Comparison of ENCODE assay signal across 17 cellular contexts in genomic region chr7:33686001-33686591, GRCh38.
DNase-seq lines count a peak whose midpoint lies in the region; ATAC-seq, FAIRE-seq and TF ChIP-seq lines count a peak whose summit lies in the region.
"Had no signal": no experiment of that assay in that cellular context is flagged by ENCODE, and none has a peak within 500 bp of the region (broad histone marks: within the 10 kb centered on the region; RNA-seq: fewer than 3 reads in every experiment).

No MANE protein-coding gene starts in this region.

- peaks cover 6% of the 10 kb centered on the region for H3K9me3 Mint-ChIP-seq in nephron

- H3K4me3 Mint-ChIP-seq in nephron: no peak overlapping the region
- H3K4me3 Mint-ChIP-seq: activated naive CD4-positive, alpha-beta T cell treated with anti-CD3 and anti-CD28 coated beads, Interleukin-2, amount 10 ng/mL, durations not matched to agents 7 days and 5 days; natural killer cell treated with Interleukin-12 subunit alpha and Interleukin-12 subunit beta and Interleukin-15 and Interleukin-18, amount 100 ng/mL, for 72 hours had no signal

- peak; percentile 29; the same call in 1 of the 2 replicates for TF ChIP-seq CTCF in LNCAP (IDR thresholded peaks at IDR 0.05)
- no peak for TF ChIP-seq CTCF in nephron (IDR thresholded peaks at IDR 0.05; ENCODE audit: unreplicated experiment in 3 of 3)

- no peak for FAIRE-seq in GM19239 (lab: Jason Lieb, UNC)

- DNase-seq in DMS53 (lab: John Stamatoyannopoulos, UW) (peak; percentile 83), amniotic epithelial cell (ENCODE audit: low read depth) (peak; percentile 55), GM19239 (ENCODE audit: insufficient read length, low spot score) (no peak)
- no peak for DNase-seq in activated T-cell treated with anti-CD3 and anti-CD28 coated beads, Interleukin-2, amount 50 U/mL, for 1 hour
- DNase-seq: activated naive CD4-positive, alpha-beta T cell treated with anti-CD3 and anti-CD28 coated beads, Interleukin-2, amount 10 ng/mL, durations not matched to agents 7 days and 5 days; brain microvascular endothelial cell; GF-D8; MV-4-11; NCI-H226; PC-9; stimulated activated CD4-positive, alpha-beta T cell treated with anti-CD3 and anti-CD28 coated beads, Interleukin-1b, Interleukin-23, amount 100 ng/mL, for 48 hours; tibial artery had no signal

- peaks cover 25% of the 10 kb centered on the region for H3K36me3 Mint-ChIP-seq in nephron (ENCODE audit: low read depth)
- H3K36me3 Mint-ChIP-seq: activated naive CD4-positive, alpha-beta T cell treated with anti-CD3 and anti-CD28 coated beads, Interleukin-2, amount 10 ng/mL, durations not matched to agents 7 days and 5 days had no signal

- H3K27me3 Mint-ChIP-seq in nephron (ENCODE audit: low read depth): no peaks in the 10 kb centered on the region
- H3K27me3 Mint-ChIP-seq: activated naive CD4-positive, alpha-beta T cell treated with anti-CD3 and anti-CD28 coated beads, Interleukin-2, amount 10 ng/mL, durations not matched to agents 7 days and 5 days; natural killer cell treated with Interleukin-12 subunit alpha and Interleukin-12 subunit beta and Interleukin-15 and Interleukin-18, amount 100 ng/mL, for 72 hours had no signal

- peaks cover 22% of the 10 kb centered on the region for H3K4me1 Mint-ChIP-seq in nephron
- H3K4me1 Mint-ChIP-seq: activated naive CD4-positive, alpha-beta T cell treated with anti-CD3 and anti-CD28 coated beads, Interleukin-2, amount 10 ng/mL, durations not matched to agents 7 days and 5 days had no signal

- ATAC-seq in GM18520 (IDR thresholded peaks at IDR 0.05; ENCODE audit: unreplicated experiment): no peak
- ATAC-seq in HG02571 (IDR thresholded peaks at IDR 0.05; ENCODE audit: unreplicated experiment): no peak
- ATAC-seq: natural killer cell treated with Interleukin-12 subunit alpha and Interleukin-12 subunit beta and Interleukin-15 and Interleukin-18, amount 100 ng/mL, for 72 hours had no signal

- peak overlapping the region; percentile 32 to 36 (median 34) for H3K27ac Mint-ChIP-seq in nephron
- H3K27ac Mint-ChIP-seq: natural killer cell treated with Interleukin-12 subunit alpha and Interleukin-12 subunit beta and Interleukin-15 and Interleukin-18, amount 100 ng/mL, for 72 hours had no signal

Comparison
In these comparisons a context has a peak if more than half of its experiments do, and no peak if none do; other contexts are left out.
1. DNase-seq: peak in DMS53 (single experiment) and amniotic epithelial cell (single experiment); none in GM19239 (single experiment) and activated T-cell treated with anti-CD3 and anti-CD28 coated beads, Interleukin-2, amount 50 U/mL, for 1 hour (single experiment).